15 cellular contexts compared by ENCODE assay signal in the genomic region with DNA sequence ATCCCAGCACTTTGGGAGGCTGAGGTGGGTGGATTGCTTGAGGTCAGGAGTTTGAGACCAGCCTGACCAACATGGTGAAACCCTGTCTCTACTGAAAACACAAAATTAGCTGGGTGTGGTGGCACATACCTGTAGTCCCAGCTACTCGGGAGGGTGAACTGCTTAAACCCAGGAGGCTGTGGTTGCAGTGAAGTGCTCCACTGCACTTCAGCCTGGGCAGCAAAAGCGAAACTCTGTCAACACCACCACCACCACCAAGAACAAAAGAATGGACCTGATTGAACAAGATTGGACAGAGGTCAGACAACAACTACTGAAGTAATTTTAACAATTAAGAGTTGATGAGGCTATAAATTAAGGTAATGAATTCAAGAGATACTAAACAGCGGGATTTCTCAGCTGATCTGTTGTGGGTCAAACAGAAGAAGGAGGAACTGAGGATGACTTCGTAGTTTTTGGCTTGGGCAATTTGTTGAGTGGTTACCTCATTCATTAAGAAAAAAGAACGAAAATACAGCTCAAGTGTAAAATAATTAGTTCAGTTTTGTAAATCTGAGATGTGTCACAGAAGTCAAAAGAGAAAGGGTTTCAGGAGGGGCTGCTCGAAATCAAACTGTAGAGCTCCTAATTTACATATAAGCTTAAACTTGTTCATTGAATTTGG. TPM values are rescaled to one million over a fixed set of nuclear protein-coding genes. Genes with fewer than 3 reads are reported as not detected.
A peak's percentile ranks its signal among the peaks of the same experiment; 100 is the strongest.
DNase-seq lines count a peak whose midpoint lies in the region; ATAC-seq and TF ChIP-seq lines count a peak whose summit lies in the region.
"Had no signal": no experiment of that assay in that cellular context is flagged by ENCODE, and none has a peak within 500 bp of the region (broad histone marks: within the 10 kb centered on the region; RNA-seq: fewer than 3 reads in every experiment).

No MANE protein-coding gene starts in this region.

- no peak for TF ChIP-seq POLR2A in thyroid gland (IDR thresholded peaks at IDR 0.05)

- no peaks in the 10 kb centered on the region for H3K4me1 ChIP-seq in colonic mucosa
- H3K4me1 ChIP-seq in thyroid gland, result no peaks in the 10 kb centered on the region
- H3K4me1 ChIP-seq: BLaER1 had no signal

- ATAC-seq in GM19467 (IDR thresholded peaks at IDR 0.05; ENCODE audit: unreplicated experiment) (peak; percentile 63), HG03442 (IDR thresholded peaks at IDR 0.05; ENCODE audit: unreplicated experiment) (no peak)

- H3K27me3 ChIP-seq in colonic mucosa, result no peaks in the 10 kb centered on the region
- no peaks in the 10 kb centered on the region for H3K27me3 ChIP-seq in thyroid gland
- H3K27me3 ChIP-seq: BLaER1 had no signal

- no peak overlapping the region for H3K4me3 ChIP-seq in colonic mucosa
- no peak overlapping the region for H3K4me3 ChIP-seq in skin epidermis
- no peak overlapping the region for H3K4me3 ChIP-seq in thyroid gland (replicated peaks in 1 of 3)
- H3K4me3 ChIP-seq: BLaER1 had no signal

- no peak overlapping the region for H3K9ac ChIP-seq in colonic mucosa (ENCODE audit: low read depth in 2 of 2, low read length in 2 of 2)
- H3K9ac ChIP-seq: BLaER1 had no signal

- H3K9me3 ChIP-seq in colonic mucosa, result no peaks in the 10 kb centered on the region
- H3K9me3 ChIP-seq in thyroid gland, result no peaks in the 10 kb centered on the region
- H3K9me3 ChIP-seq: BLaER1 had no signal

- DNase-seq in NOMO-1 treated with DMSO at 0.1 percent for 48 hours (lab: John Stamatoyannopoulos, UW; ENCODE audit: unreplicated experiment), result peak; percentile 81
- no peak for DNase-seq in colonic mucosa
- DNase-seq in thyroid gland, result no peak
- DNase-seq in NK-92 (lab: John Stamatoyannopoulos, UW; ENCODE audit: unreplicated experiment), result no peak
- DNase-seq in dermis blood vessel endothelial cell, result no peak
- DNase-seq: activated naive CD4-positive, alpha-beta T cell; islet precursor cell; NCI-H1694 treated with DMSO at 0.1 percent for 48 hours; NCI-H748 treated with DMSO at 0.1 percent for 48 hours; stimulated activated CD4-positive, alpha-beta T cell treated with anti-CD3 and anti-CD28 coated beads, Interleukin-1b, Interleukin-23, amount 100 ng/mL, for 48 hours had no signal

- TF ChIP-seq CTCF in colonic mucosa (IDR thresholded peaks at IDR 0.05) (no peak), thyroid gland (IDR thresholded peaks at IDR 0.05) (no peak)

- intact Hi-C loops in colonic mucosa (cut with DNase I) (no loop called here), thyroid gland (cut with DNase I) (no loop called here)

- H3K36me3 ChIP-seq in colonic mucosa (no peaks in the 10 kb centered on the region), thyroid gland (no peaks in the 10 kb centered on the region)
- H3K36me3 ChIP-seq: BLaER1 had no signal

- H3K27ac ChIP-seq in colonic mucosa, result peak overlapping the region; percentile 10
- peak overlapping the region in 12 of 21 experiments; percentile 1 to 65 (median 46) for H3K27ac ChIP-seq in skin epidermis
- H3K27ac ChIP-seq in thyroid gland, result no peak overlapping the region
- H3K27ac ChIP-seq: BLaER1 had no signal

- 85 to 86% methylated on average over 6 of the region's 6 CpGs for WGBS in thyroid gland, 2 donors

RNA-seq across cellular contexts. Expression of gene IL18, which starts 4.7 kb away (rescaled TPM):
- total RNA-seq in colonic mucosa, result 10 to 100 TPM; 42.3 to 63.4 TPM
- 10 to 100 TPM in 2 of 4 donors, 1 to 10 TPM in 2; 5.8 to 18.3 (median 9.3) TPM for total RNA-seq in thyroid gland
- total RNA-seq in dermis blood vessel endothelial cell, result 0.33 and 0.34 TPM in 2 replicates
- total RNA-seq: myocyte had no signal

RNA-seq across cellular contexts. Expression of gene TEX12, which starts 7.9 kb away (rescaled TPM):
- total RNA-seq in colonic mucosa (under 1 TPM in 1 of 2 donors, not detected in 1; 0.42 TPM), thyroid gland (under 1 TPM in 1 of 4 donors, not detected in 3; 0.33 TPM), dermis blood vessel endothelial cell (not detected in 2 replicates)
- total RNA-seq: myocyte had no signal

RNA-seq across cellular contexts. Expression of gene BCO2, which starts 16.1 kb away (rescaled TPM):
- total RNA-seq in colonic mucosa, result 1 to 10 TPM; 1.7 to 6.0 TPM
- total RNA-seq in thyroid gland, result 10 to 100 TPM in 2 of 4 donors, 1 to 10 TPM in 2; 6.6 to 15.9 (median 11.1) TPM
- 0.68 and 1.3 TPM in 2 replicates for total RNA-seq in dermis blood vessel endothelial cell

Comparison
In these comparisons a context has a peak if more than half of its experiments do, and no peak if none do; other contexts are left out.
1. H3K27ac ChIP-seq: peak in colonic mucosa (single experiment) and skin epidermis (12 of 21); none in thyroid gland (0 of 3).